ENCODE assay signal across 8 cellular contexts in the genomic region with DNA sequence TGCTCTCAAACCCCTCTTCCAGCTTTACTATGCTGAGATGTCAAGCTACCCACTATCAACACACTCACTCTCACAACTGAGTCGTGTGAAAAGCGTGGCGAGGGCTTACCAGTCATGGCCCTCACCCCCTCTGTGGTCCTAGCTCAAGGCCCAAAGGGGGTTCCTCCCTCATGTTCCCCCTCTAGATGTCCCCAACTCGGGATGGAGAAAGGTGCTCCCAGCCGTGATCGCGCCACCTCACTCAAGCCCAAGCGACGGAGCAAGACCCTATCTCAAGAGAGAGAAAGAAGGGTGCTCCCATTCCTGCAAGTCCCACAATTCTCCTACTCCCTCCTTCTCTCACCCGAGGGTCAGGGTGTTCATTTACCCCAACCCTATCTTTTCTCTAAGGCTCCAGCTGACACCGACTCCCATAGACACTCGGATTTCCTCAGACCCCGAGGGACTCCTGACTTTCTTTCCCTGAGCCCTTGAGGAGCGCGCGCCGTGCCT. TPM values are rescaled to one million over a fixed set of nuclear protein-coding genes. Genes with fewer than 3 reads are reported as not detected.
DNase-seq lines count a peak whose midpoint lies in the region; ATAC-seq and TF ChIP-seq lines count a peak whose summit lies in the region.

No MANE protein-coding gene starts in this region.

- TF ChIP-seq CTCF in HFF-Myc (IDR thresholded peaks at IDR 0.05; ENCODE audit: low read depth, low read length, missing control alignments) (no peak), spleen (IDR thresholded peaks at IDR 0.05 in 8 of 11, conservative IDR thresholded peaks at IDR 0.05 in 3 of 11) (no peak)

- peaks cover 35% of the 10 kb centered on the region for H3K4me1 Mint-ChIP-seq in activated CD4-positive, alpha-beta memory T cell treated with anti-CD3 and anti-CD28 coated beads for 36 hours (ENCODE audit: low read depth)

- intact Hi-C loops in activated CD4-positive, alpha-beta memory T cell treated with anti-CD3 and anti-CD28 coated beads for 36 hours (cut with micrococcal nuclease) = loop anchor here (5.0 kb wide), 4 partner anchors 61 to 211 kb away; no protein-coding TSS in a partner anchor
- intact Hi-C loops in right cardiac atrium (cut with DNase I) = no loop called here
- intact Hi-C loops in spleen (cut with DNase I; ENCODE audit: low total_unique reads) = no loop called here

- peaks cover 0 to 17% (median 5%) of the 10 kb centered on the region in 6 donors for H3K36me3 ChIP-seq in spleen

- peak overlapping the region; percentile 96 for H3K4me3 Mint-ChIP-seq in activated CD4-positive, alpha-beta memory T cell treated with anti-CD3 and anti-CD28 coated beads for 36 hours

- peaks cover 8% of the 10 kb centered on the region for H3K36me3 Mint-ChIP-seq in activated CD4-positive, alpha-beta memory T cell treated with anti-CD3 and anti-CD28 coated beads for 36 hours

- POLR2A ChIA-PET in activated CD4-positive, alpha-beta memory T cell treated with anti-CD3 and anti-CD28 coated beads for 36 hours (lab: Charles Lee) = interaction anchor here (0.6 kb wide), 1 partner anchor 404 kb away, joined by 4 read pairs; a partner anchor contains a TSS

- H3K4me1 ChIP-seq in right cardiac atrium (ENCODE audit: control insufficient read depth, insufficient read depth, low read length) (peaks cover 3% of the 10 kb centered on the region), spleen (peaks cover 4 to 39% (median 23%) of the 10 kb centered on the region in 6 donors)

- H3K27me3 ChIP-seq in right cardiac atrium (ENCODE audit: control insufficient read depth, insufficient read depth) = no peaks in the 10 kb centered on the region
- no peaks in the 10 kb centered on the region for H3K27me3 ChIP-seq in spleen (replicated peaks in 1 of 7)

- peak overlapping the region; percentile 85 for H3K4me3 ChIP-seq in HFF-Myc (replicated peaks; ENCODE audit: low read depth, low read length)
- H3K4me3 ChIP-seq in right cardiac atrium (ENCODE audit: low read length) = peak overlapping the region; percentile 97
- peak overlapping the region; percentile 67 to 95 (median 87) for H3K4me3 ChIP-seq in spleen

- no peaks in the 10 kb centered on the region for H3K9me3 ChIP-seq in right cardiac atrium (ENCODE audit: control insufficient read depth, low read length)
- no peaks in the 10 kb centered on the region for H3K9me3 ChIP-seq in spleen

- H3K9me3 Mint-ChIP-seq in activated CD4-positive, alpha-beta memory T cell treated with anti-CD3 and anti-CD28 coated beads for 36 hours = no peaks in the 10 kb centered on the region

- DNase-seq in HFF-Myc (ENCODE audit: extremely low read depth, low read depth) = no peak
- DNase-seq in activated CD4-positive, alpha-beta memory T cell treated with anti-CD3 and anti-CD28 coated beads for 36 hours = peak; percentile 13
- no peak for DNase-seq in right cardiac atrium
- DNase-seq in spleen = peak; percentile 78
- no peak for DNase-seq in HK-2 (ENCODE audit: unreplicated experiment)
- DNase-seq in CD1c-positive myeloid dendritic cell (ENCODE audit: extremely low spot score) = no peak
- no peak for DNase-seq in NCI-H82 treated with DMSO at 0.1 percent for 48 hours (lab: John Stamatoyannopoulos, UW; ENCODE audit: unreplicated experiment)
- no peak for DNase-seq in islet precursor cell

- no peaks in the 10 kb centered on the region for H3K27me3 Mint-ChIP-seq in activated CD4-positive, alpha-beta memory T cell treated with anti-CD3 and anti-CD28 coated beads for 36 hours

- WGBS in right cardiac atrium = 7% methylated on average over 17 of the region's 17 CpGs
- 5 to 12% (median 10%) methylated on average over 15 to 17 of the region's 17 CpGs for WGBS in spleen, 5 donors

- CTCF ChIA-PET in activated CD4-positive, alpha-beta memory T cell treated with anti-CD3 and anti-CD28 coated beads for 36 hours (lab: Charles Lee) = interaction anchor here (1.2 kb wide), 2 partner anchors 20 to 485 kb away, joined by 3 to 4 read pairs; no protein-coding TSS in a partner anchor

- TF ChIP-seq POLR2A in spleen (IDR thresholded peaks at IDR 0.05) = no peak

- ATAC-seq in right cardiac atrium = peak in 1 of 2 donors; percentile 6

- peak overlapping the region; percentile 80 for H3K27ac Mint-ChIP-seq in activated CD4-positive, alpha-beta memory T cell treated with anti-CD3 and anti-CD28 coated beads for 36 hours

- no peak overlapping the region for H3K27ac ChIP-seq in right cardiac atrium (ENCODE audit: low read length)
- H3K27ac ChIP-seq in spleen = peak overlapping the region; percentile 44 to 82 (median 78)

RNA-seq across cellular contexts. Expression of a gene that starts 0.5 kb away (rescaled TPM):
- 10 to 100 TPM; 14.2 to 15.0 TPM for total RNA-seq in activated CD4-positive, alpha-beta memory T cell treated with anti-CD3 and anti-CD28 coated beads for 36 hours
- total RNA-seq in right cardiac atrium (10 to 100 TPM in 1 of 4 donors, 1 to 10 TPM in 3; 7.6 to 10.5 (median 8.8) TPM), spleen (10 to 100 TPM; 23.7 to 45.0 (median 28.8) TPM)
- polyA plus RNA-seq in right cardiac atrium (3.2 TPM), spleen (1 to 10 TPM; 7.9 to 8.8 (median 8.1) TPM)

RNA-seq across cellular contexts. Expression of a gene that starts 26.3 kb away (rescaled TPM):
- total RNA-seq in activated CD4-positive, alpha-beta memory T cell treated with anti-CD3 and anti-CD28 coated beads for 36 hours = not detected
- total RNA-seq in right cardiac atrium = not detected
- not detected for polyA plus RNA-seq in right cardiac atrium
- total RNA-seq in spleen = under 1 TPM in 1 of 7 donors, not detected in 6; 0.30 TPM
- under 1 TPM in 1 of 3 donors, not detected in 2; 0.07 TPM for polyA plus RNA-seq in spleen

Comparison
In these comparisons a context has a peak if more than half of its experiments do, and no peak if none do; other contexts are left out.
1. DNase-seq: peak in activated CD4-positive, alpha-beta memory T cell treated with anti-CD3 and anti-CD28 coated beads for 36 hours (single experiment) and spleen (single experiment); none in HFF-Myc (single experiment), right cardiac atrium (0 of 3), HK-2 (single experiment), CD1c-positive myeloid dendritic cell (single experiment), NCI-H82 treated with DMSO at 0.1 percent for 48 hours (single experiment) and islet precursor cell (single experiment).
2. Peak in every context shown above with its lines, with median percentiles within 50 percentile points of each other: H3K4me3 ChIP-seq.